ENCODE assay signal across 35 cellular contexts in genomic region chr15:44753345-44753744, GRCh38.
"Had no signal": no experiment of that assay in that cellular context is flagged by ENCODE, and none has a peak within 500 bp of the region (broad histone marks: within the 10 kb centered on the region; RNA-seq: fewer than 3 reads in every experiment).

No MANE protein-coding gene starts in this region.

- DNase-seq: Karpas-422, Kasumi-1, MG63, MM.1S, MV-4-11, NCI-H1048, NCI-H1092, NCI-H1092 treated with DMSO at 0.1 percent for 48 hours, NCI-H1105, NCI-H1105 treated with DMSO at 0.1 percent for 48 hours, NCI-H1417, NCI-H1417 treated with DMSO at 0.1 percent for 48 hours, NCI-H1436, NCI-H1436 treated with DMSO at 0.1 percent for 48 hours, NCI-H146, NCI-H1694, NCI-H1694 treated with DMSO at 0.1 percent for 48 hours, NCI-H187, NCI-H187 treated with DMSO at 0.1 percent for 48 hours, NCI-H1930, NCI-H2029, NCI-H2029 treated with DMSO at 0.1 percent for 48 hours, NCI-H2081, NCI-H2081 treated with DMSO at 0.1 percent for 48 hours, NCI-H2107, NCI-H2171, NCI-H2171 treated with DMSO at 0.1 percent for 48 hours, NCI-H2227 treated with DMSO at 0.1 percent for 48 hours, NCI-H226, NCI-H345, NCI-H446, NCI-H446 treated with DMSO at 0.1 percent for 48 hours, NCI-H510A, NCI-H510A treated with DMSO at 0.1 percent for 48 hours, NCI-H524 had no signal

- H3K36me3 ChIP-seq: MG63 had no signal

- H3K4me3 ChIP-seq: MG63 had no signal

- H3K27me3 ChIP-seq: MG63 had no signal
